In the genomic region with DNA sequence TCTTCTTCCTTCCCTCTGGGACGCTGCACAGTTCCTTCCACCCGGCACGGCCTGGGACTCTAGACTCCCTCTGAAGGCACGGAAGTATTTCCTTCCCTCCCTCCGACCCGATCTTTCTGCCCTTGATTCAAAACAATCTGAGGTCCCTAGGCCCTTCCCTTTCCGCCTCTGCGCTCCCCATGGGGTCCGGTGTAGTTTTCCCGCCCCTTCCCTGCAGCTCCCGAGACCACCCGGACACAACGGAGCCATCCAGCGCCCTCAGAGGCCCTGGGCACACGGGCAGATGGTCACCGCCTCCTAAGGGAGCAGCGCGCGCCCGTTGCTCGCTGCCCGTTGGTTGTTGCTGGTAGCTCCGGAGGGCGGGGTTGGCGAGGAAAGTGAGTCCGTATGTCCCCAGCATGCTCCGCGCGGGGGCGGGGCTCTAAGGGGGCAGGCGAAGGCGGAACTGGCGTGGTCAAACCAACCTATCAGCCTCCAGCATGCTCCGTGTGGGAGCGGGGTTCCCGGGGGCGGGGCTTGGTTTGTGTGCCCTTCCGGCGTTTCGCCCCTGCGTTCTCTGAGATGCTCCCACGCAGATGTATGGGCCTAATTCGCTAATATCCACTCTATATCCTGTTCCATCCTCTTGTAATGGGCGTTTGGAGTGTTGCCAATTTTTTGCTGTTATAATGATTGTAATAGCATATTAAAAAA, we compare ENCODE assay signal across 8 cellular contexts. TPM values are rescaled to one million over a fixed set of nuclear protein-coding genes. Genes with fewer than 3 reads are reported as not detected.
DNase-seq lines count a peak whose midpoint lies in the region; ATAC-seq and TF ChIP-seq lines count a peak whose summit lies in the region.

No MANE protein-coding gene starts in this region.

- intact Hi-C loops in activated CD4-positive, alpha-beta memory T cell treated with anti-CD3 and anti-CD28 coated beads for 36 hours (cut with micrococcal nuclease) = loop anchor here (1.0 to 10.0 kb wide), 3 partner anchors 20 to 641 kb away; a partner anchor contains a TSS
- intact Hi-C loops in dorsolateral prefrontal cortex (cut with DNase I) = loop anchor here (1.0 to 5.0 kb wide), 3 partner anchors 20 to 58 kb away; a partner anchor contains a TSS

- POLR2A ChIA-PET in activated CD4-positive, alpha-beta memory T cell treated with anti-CD3 and anti-CD28 coated beads for 36 hours (lab: Charles Lee) = interaction anchor here (0.6 to 2.2 kb wide), 12 partner anchors 11 to 197 kb away, joined by 3 to 56 read pairs (median 6); a partner anchor contains a TSS

- H3K27me3 ChIP-seq in dorsolateral prefrontal cortex (no peaks in the 10 kb centered on the region), liver (ENCODE audit: control insufficient read depth in 4 of 4, insufficient read depth in 4 of 4, low read length in 3 of 4) (no peaks in the 10 kb centered on the region)

- peak overlapping the region; percentile 45 to 73 for H3K9ac ChIP-seq in liver (ENCODE audit: low read depth in 1 of 2, low read length in 2 of 2)

- TF ChIP-seq CTCF in dorsolateral prefrontal cortex (IDR thresholded peaks at IDR 0.05 in 54 of 56, conservative IDR thresholded peaks at IDR 0.05 in 2 of 56; ENCODE audit: low read depth in 1 of 56, partially characterized antibody in 56 of 56) = peak in 34 of 56 donors; percentile 3 to 57 (median 34)
- no peak for TF ChIP-seq CTCF in liver (IDR thresholded peaks at IDR 0.05; ENCODE audit: low read depth, low read length, missing input control)

- peak overlapping the region; percentile 44 to 86 (median 70) for H3K4me3 ChIP-seq in dorsolateral prefrontal cortex
- peak overlapping the region; percentile 45 to 62 (median 58) for H3K4me3 ChIP-seq in liver (ENCODE audit: low read depth in 1 of 3, low read length in 3 of 3)

- 1% methylated on average over 44 of the region's 44 CpGs for WGBS in liver

- H3K4me1 ChIP-seq in liver (ENCODE audit: control insufficient read depth in 4 of 4, insufficient read depth in 4 of 4, low read length in 3 of 4) = peaks cover 0 to 23% (median 5%) of the 10 kb centered on the region in 4 donors

- H3K36me3 Mint-ChIP-seq in activated CD4-positive, alpha-beta memory T cell treated with anti-CD3 and anti-CD28 coated beads for 36 hours = no peaks in the 10 kb centered on the region

- no peaks in the 10 kb centered on the region for H3K9me3 ChIP-seq in liver (ENCODE audit: control insufficient read depth in 4 of 4, low read length in 3 of 4)

- no peaks in the 10 kb centered on the region for H3K9me3 Mint-ChIP-seq in activated CD4-positive, alpha-beta memory T cell treated with anti-CD3 and anti-CD28 coated beads for 36 hours

- peak overlapping the region; percentile 92 for H3K4me3 Mint-ChIP-seq in activated CD4-positive, alpha-beta memory T cell treated with anti-CD3 and anti-CD28 coated beads for 36 hours

- no peaks in the 10 kb centered on the region for H3K27me3 Mint-ChIP-seq in activated CD4-positive, alpha-beta memory T cell treated with anti-CD3 and anti-CD28 coated beads for 36 hours

- peak; percentile 100 for DNase-seq in CD1c-positive myeloid dendritic cell (ENCODE audit: extremely low spot score)
- DNase-seq in NCI-H774 (lab: John Stamatoyannopoulos, UW) = peak; percentile 98
- DNase-seq in activated CD4-positive, alpha-beta memory T cell treated with anti-CD3 and anti-CD28 coated beads for 36 hours = peak; percentile 100
- peak; percentile 99 to 100 (median 99) for DNase-seq in dorsolateral prefrontal cortex
- DNase-seq in stimulated activated CD4-positive, alpha-beta T cell treated with anti-CD3 and anti-CD28 coated beads, Interleukin-4, amount 100 ng/mL, for 1 hour = peak; percentile 100

- CTCF ChIA-PET in activated CD4-positive, alpha-beta memory T cell treated with anti-CD3 and anti-CD28 coated beads for 36 hours (lab: Charles Lee) = interaction anchor here (0.6 to 2.6 kb wide), 6 partner anchors 18 to 315 kb away, joined by 3 to 18 read pairs (median 4); a partner anchor contains a TSS

- peak overlapping the region; percentile 97 for H3K27ac Mint-ChIP-seq in activated CD4-positive, alpha-beta memory T cell treated with anti-CD3 and anti-CD28 coated beads for 36 hours

- peak in 1 of 2 donors; percentile 32 for TF ChIP-seq RAD21 in liver (IDR thresholded peaks at IDR 0.05)

- ATAC-seq in GM19438 (IDR thresholded peaks at IDR 0.05; ENCODE audit: low read depth, unreplicated experiment) (peak; percentile 98), HG03571 (IDR thresholded peaks at IDR 0.05; ENCODE audit: unreplicated experiment) (peak; percentile 83)

- H3K27ac ChIP-seq in dorsolateral prefrontal cortex (peak overlapping the region; percentile 3 to 96 (median 89)), liver (ENCODE audit: low read depth in 1 of 2, low read length in 2 of 2) (peak overlapping the region; percentile 72 to 79)

- H3K4me1 Mint-ChIP-seq in activated CD4-positive, alpha-beta memory T cell treated with anti-CD3 and anti-CD28 coated beads for 36 hours (ENCODE audit: low read depth) = peaks cover 15% of the 10 kb centered on the region

- H3K36me3 ChIP-seq in liver (ENCODE audit: control insufficient read depth in 4 of 4, insufficient read depth in 3 of 4, low read depth in 1 of 4, low read length in 3 of 4) = peaks cover 0 to 2% (median 0%) of the 10 kb centered on the region in 4 donors

TF ChIP-seq in liver, 16 proteins besides CTCF, POLR2A, EP300 and RAD21 (continues in another document):
- TF ChIP-seq YY1 (IDR thresholded peaks at IDR 0.05) (peak; percentile 72), HNF4A (conservative IDR thresholded peaks at IDR 0.05) (peak in 1 of 2 donors; percentile 28), FOXA2 (IDR thresholded peaks at IDR 0.05) (no peak), GABPA (IDR thresholded peaks at IDR 0.05 in 1 of 2, conservative IDR thresholded peaks at IDR 0.05 in 1 of 2) (peak; percentile 63 to 85), NR2F2 (IDR thresholded peaks at IDR 0.05) (no peak), EGR1 (IDR thresholded peaks at IDR 0.05; ENCODE audit: low read depth in 2 of 2) (peak in 1 of 2 donors; percentile 44), RXRA (IDR thresholded peaks at IDR 0.05) (peak; percentile 49 to 52), FOXA1 (IDR thresholded peaks at IDR 0.05) (peak; percentile 46), TAF1 (conservative IDR thresholded peaks at IDR 0.05) (no peak), JUND (IDR thresholded peaks at IDR 0.05) (no peak), HNF4G (IDR thresholded peaks at IDR 0.05) (peak; percentile 19), SP1 (IDR thresholded peaks at IDR 0.05) (peak; percentile 79)
- TF ChIP-seq, protein P1, sequence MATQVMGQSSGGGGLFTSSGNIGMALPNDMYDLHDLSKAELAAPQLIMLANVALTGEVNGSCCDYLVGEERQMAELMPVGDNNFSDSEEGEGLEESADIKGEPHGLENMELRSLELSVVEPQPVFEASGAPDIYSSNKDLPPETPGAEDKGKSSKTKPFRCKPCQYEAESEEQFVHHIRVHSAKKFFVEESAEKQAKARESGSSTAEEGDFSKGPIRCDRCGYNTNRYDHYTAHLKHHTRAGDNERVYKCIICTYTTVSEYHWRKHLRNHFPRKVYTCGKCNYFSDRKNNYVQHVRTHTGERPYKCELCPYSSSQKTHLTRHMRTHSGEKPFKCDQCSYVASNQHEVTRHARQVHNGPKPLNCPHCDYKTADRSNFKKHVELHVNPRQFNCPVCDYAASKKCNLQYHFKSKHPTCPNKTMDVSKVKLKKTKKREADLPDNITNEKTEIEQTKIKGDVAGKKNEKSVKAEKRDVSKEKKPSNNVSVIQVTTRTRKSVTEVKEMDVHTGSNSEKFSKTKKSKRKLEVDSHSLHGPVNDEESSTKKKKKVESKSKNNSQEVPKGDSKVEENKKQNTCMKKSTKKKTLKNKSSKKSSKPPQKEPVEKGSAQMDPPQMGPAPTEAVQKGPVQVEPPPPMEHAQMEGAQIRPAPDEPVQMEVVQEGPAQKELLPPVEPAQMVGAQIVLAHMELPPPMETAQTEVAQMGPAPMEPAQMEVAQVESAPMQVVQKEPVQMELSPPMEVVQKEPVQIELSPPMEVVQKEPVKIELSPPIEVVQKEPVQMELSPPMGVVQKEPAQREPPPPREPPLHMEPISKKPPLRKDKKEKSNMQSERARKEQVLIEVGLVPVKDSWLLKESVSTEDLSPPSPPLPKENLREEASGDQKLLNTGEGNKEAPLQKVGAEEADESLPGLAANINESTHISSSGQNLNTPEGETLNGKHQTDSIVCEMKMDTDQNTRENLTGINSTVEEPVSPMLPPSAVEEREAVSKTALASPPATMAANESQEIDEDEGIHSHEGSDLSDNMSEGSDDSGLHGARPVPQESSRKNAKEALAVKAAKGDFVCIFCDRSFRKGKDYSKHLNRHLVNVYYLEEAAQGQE (IDR thresholded peaks at IDR 0.05) = peak; percentile 90
- TF ChIP-seq, protein P2, sequence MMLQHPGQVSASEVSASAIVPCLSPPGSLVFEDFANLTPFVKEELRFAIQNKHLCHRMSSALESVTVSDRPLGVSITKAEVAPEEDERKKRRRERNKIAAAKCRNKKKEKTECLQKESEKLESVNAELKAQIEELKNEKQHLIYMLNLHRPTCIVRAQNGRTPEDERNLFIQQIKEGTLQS (IDR thresholded peaks at IDR 0.05) = no peak
- TF ChIP-seq, protein P3, sequence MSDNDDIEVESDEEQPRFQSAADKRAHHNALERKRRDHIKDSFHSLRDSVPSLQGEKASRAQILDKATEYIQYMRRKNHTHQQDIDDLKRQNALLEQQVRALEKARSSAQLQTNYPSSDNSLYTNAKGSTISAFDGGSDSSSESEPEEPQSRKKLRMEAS (IDR thresholded peaks at IDR 0.05) = peak; percentile 88

RNA-seq across cellular contexts. Expression of a gene that starts 19.6 kb away (rescaled TPM):
- total RNA-seq in activated CD4-positive, alpha-beta memory T cell treated with anti-CD3 and anti-CD28 coated beads for 36 hours = 1,000 to 10,000 TPM; 1,215 to 1,240 TPM
- 100 to 1,000 TPM; 175 to 552 (median 413) TPM for total RNA-seq in dorsolateral prefrontal cortex
- 100 to 1,000 TPM; 108 to 207 TPM for total RNA-seq in liver
- polyA plus RNA-seq in liver = 1,000 to 10,000 TPM in 1 of 2 donors, 100 to 1,000 TPM in 1; 399 to 1,047 TPM

RNA-seq across cellular contexts. Expression of a gene that starts 47.2 kb away (rescaled TPM):
- under 1 TPM in 1 of 2 experiments, not detected in 1; 0.33 TPM for total RNA-seq in activated CD4-positive, alpha-beta memory T cell treated with anti-CD3 and anti-CD28 coated beads for 36 hours
- 10 to 100 TPM in 91 of 120 experiments, 1 to 10 TPM in 28, not detected in 1; 2.3 to 55.6 (median 17.1) TPM for total RNA-seq in dorsolateral prefrontal cortex
- total RNA-seq in liver = 10 to 100 TPM in 1 of 2 donors, 1 to 10 TPM in 1; 8.0 to 12.7 TPM
- polyA plus RNA-seq in liver = 10 to 100 TPM in 1 of 2 donors, 1 to 10 TPM in 1; 9.9 to 16.8 TPM

RNA-seq across cellular contexts. Expression of a gene that starts 52.9 kb away (rescaled TPM):
- total RNA-seq in activated CD4-positive, alpha-beta memory T cell treated with anti-CD3 and anti-CD28 coated beads for 36 hours = 1 to 10 TPM; 1.4 to 2.0 TPM
- 1 to 10 TPM in 69 of 120 experiments, under 1 TPM in 4, not detected in 47; 0.30 to 5.3 (median 2.0) TPM for total RNA-seq in dorsolateral prefrontal cortex
- 1 to 10 TPM; 6.3 to 9.5 TPM for total RNA-seq in liver
- 10 to 100 TPM in 1 of 2 donors, 1 to 10 TPM in 1; 7.0 to 18.7 TPM for polyA plus RNA-seq in liver

RNA-seq across cellular contexts. Expression of a gene that starts 56.1 kb away (rescaled TPM):
- total RNA-seq in activated CD4-positive, alpha-beta memory T cell treated with anti-CD3 and anti-CD28 coated beads for 36 hours = 1 to 10 TPM; 6.8 to 8.9 TPM
- 10 to 100 TPM; 25.3 to 69.8 (median 42.4) TPM for total RNA-seq in dorsolateral prefrontal cortex
- total RNA-seq in liver = 1 to 10 TPM; 5.0 to 9.0 TPM
- 1 to 10 TPM; 3.4 to 3.5 TPM for polyA plus RNA-seq in liver

Comparison
In these comparisons a context has a peak if more than half of its experiments do, and no peak if none do; other contexts are left out.
1. Peak in every context shown above with its lines: DNase-seq, ATAC-seq, H3K4me3 ChIP-seq and H3K27ac ChIP-seq.